Comparison of ENCODE assay signal across 8 cellular contexts in the genomic region with DNA sequence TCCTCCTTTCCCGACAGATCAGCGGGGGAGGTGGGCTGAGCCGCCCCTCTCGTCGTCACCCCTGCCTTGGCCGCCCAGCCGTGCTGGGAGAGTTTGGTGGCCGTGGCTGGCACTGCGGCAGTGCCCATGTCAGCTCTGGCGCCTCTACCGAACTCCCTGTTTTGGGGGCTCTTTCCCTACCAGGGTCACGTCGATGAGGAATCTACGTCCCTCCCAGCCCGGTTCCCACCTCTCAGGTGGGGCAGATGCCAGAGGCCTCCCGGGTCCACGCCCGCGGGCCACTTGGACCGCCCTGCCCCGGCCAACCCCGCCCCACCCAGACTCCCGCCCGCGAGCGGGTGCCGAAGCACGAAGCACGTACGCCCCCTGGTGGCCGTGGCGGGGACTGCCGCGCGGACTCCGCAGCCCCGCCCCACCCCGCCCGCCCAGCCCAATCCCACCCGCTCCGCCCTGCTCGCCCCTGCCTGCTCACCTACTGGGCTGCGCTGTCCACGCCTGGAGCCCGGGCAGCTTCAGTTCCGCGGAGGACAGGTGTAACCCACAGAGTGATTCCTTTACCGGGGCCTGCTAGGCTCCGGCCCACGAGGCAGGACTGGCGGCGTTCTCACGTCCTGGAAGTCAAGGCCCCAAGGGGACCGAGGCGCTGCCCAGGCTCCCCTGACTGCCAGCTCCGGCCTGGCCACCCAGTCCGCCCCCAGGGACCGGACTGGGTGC.
DNase-seq lines count a peak whose midpoint lies in the region; ATAC-seq and TF ChIP-seq lines count a peak whose summit lies in the region.

No MANE protein-coding gene starts in this region.

- peaks cover 4% of the 10 kb centered on the region for H3K27me3 Mint-ChIP-seq in CD4-positive, CD25-positive, alpha-beta regulatory T cell

- H3K36me3 Mint-ChIP-seq in CD4-positive, CD25-positive, alpha-beta regulatory T cell = no peaks in the 10 kb centered on the region

- no peaks in the 10 kb centered on the region for H3K27me3 ChIP-seq in CD4-positive, CD25-positive, alpha-beta regulatory T cell (ENCODE audit: control insufficient read depth, insufficient read depth, low read length)
- no peaks in the 10 kb centered on the region for H3K27me3 ChIP-seq in mononuclear cell (ENCODE audit: insufficient read depth, low read length)

- H3K4me1 Mint-ChIP-seq in CD4-positive, CD25-positive, alpha-beta regulatory T cell = peaks cover 6 to 24% (median 14%) of the 10 kb centered on the region in 4 donors

- H3K4me3 ChIP-seq in CD4-positive, CD25-positive, alpha-beta regulatory T cell (ENCODE audit: low read depth, low read length) = peak overlapping the region; percentile 26
- H3K4me3 ChIP-seq in epithelial cell of esophagus (ENCODE audit: low read length) = peak overlapping the region; percentile 59
- H3K4me3 ChIP-seq in mononuclear cell (ENCODE audit: low read length) = peak overlapping the region; percentile 48

- peak; percentile 76 to 84 (median 81) for DNase-seq in CD4-positive, CD25-positive, alpha-beta regulatory T cell
- DNase-seq in NK-92 treated with Interleukin-12 subunit alpha and Interleukin-12 subunit beta, amount 100 ng/mL, for 24 hours (lab: John Stamatoyannopoulos, UW) = peak; percentile 85
- DNase-seq in activated CD8-positive, alpha-beta memory T cell treated with anti-CD3 and anti-CD28 coated beads, Interleukin-2, amount 50 U/mL, for 48 hours = peak; percentile 100
- DNase-seq in epithelial cell of esophagus (ENCODE audit: low read depth) = peak; percentile 72
- DNase-seq in stimulated activated CD8-positive, alpha-beta memory T cell treated with anti-CD3 and anti-CD28 coated beads, Interleukin-2, amount 100 ng/mL, for 48 hours (ENCODE audit: low read depth in 2 of 2) = peak; percentile 90 to 91

- no peaks in the 10 kb centered on the region for H3K9me3 ChIP-seq in CD4-positive, CD25-positive, alpha-beta regulatory T cell (ENCODE audit: control insufficient read depth in 2 of 2, low read length in 2 of 2)
- no peaks in the 10 kb centered on the region for H3K9me3 ChIP-seq in mononuclear cell (ENCODE audit: low read depth, low read length)

- peak; percentile 30 for TF ChIP-seq CTCF in epithelial cell of esophagus (IDR thresholded peaks at IDR 0.05; ENCODE audit: insufficient read depth, low read depth, low read length, missing control alignments)

- H3K4me3 Mint-ChIP-seq in CD4-positive, CD25-positive, alpha-beta regulatory T cell = peak overlapping the region; percentile 88 to 95 (median 90)

- H3K9me3 Mint-ChIP-seq in CD4-positive, CD25-positive, alpha-beta regulatory T cell = no peaks in the 10 kb centered on the region

- H3K27ac Mint-ChIP-seq in CD4-positive, CD25-positive, alpha-beta regulatory T cell = peak overlapping the region in 1 of 3 donors; percentile 52

- H3K4me1 ChIP-seq in CD4-positive, CD25-positive, alpha-beta regulatory T cell (ENCODE audit: control insufficient read depth, insufficient read depth, low read length, poor library complexity, severe bottlenecking) = peaks cover 19% of the 10 kb centered on the region
- H3K4me1 ChIP-seq in mononuclear cell (ENCODE audit: insufficient read depth, low read length) = peaks cover 29% of the 10 kb centered on the region

- peak; percentile 84 for ATAC-seq in CD4-positive, CD25-positive, alpha-beta regulatory T cell (ENCODE audit: low read depth in 2 of 2)
- ATAC-seq in GM19351 (IDR thresholded peaks at IDR 0.05; ENCODE audit: unreplicated experiment) (peak; percentile 60), HG03469 (IDR thresholded peaks at IDR 0.05; ENCODE audit: unreplicated experiment) (peak; percentile 40)

- H3K36me3 ChIP-seq in CD4-positive, CD25-positive, alpha-beta regulatory T cell (ENCODE audit: control insufficient read depth, insufficient read depth, low read length) = no peaks in the 10 kb centered on the region

- H3K27ac ChIP-seq in CD4-positive, CD25-positive, alpha-beta regulatory T cell (ENCODE audit: insufficient read depth, low read length, poor library complexity, severe bottlenecking) = peak overlapping the region; percentile 23

Comparison
In these comparisons a context has a peak if more than half of its experiments do, and no peak if none do; other contexts are left out.
1. Peak in every context shown above with its lines: DNase-seq, ATAC-seq, H3K4me3 ChIP-seq and H3K27ac ChIP-seq.